ENCODE assay signal across 3 cellular contexts in genomic region chr2:26769501-26769850, GRCh38.
TF ChIP-seq lines count a peak whose summit lies in the region.

No MANE protein-coding gene starts in this region.

TF ChIP-seq in HCT116, 20 proteins besides CTCF, POLR2A, EP300 and RAD21 (continued from another document):
- TF ChIP-seq FOSL1 (IDR thresholded peaks at IDR 0.05; ENCODE audit: low read depth) (no peak), CBX3 (IDR thresholded peaks at IDR 0.05; ENCODE audit: low read depth) (no peak), ELF1 (IDR thresholded peaks at IDR 0.05; ENCODE audit: borderline replicate concordance, low read depth) (no peak), CEBPB (IDR thresholded peaks at IDR 0.05; ENCODE audit: low read depth) (no peak), ZNF274 (IDR thresholded peaks at IDR 0.05; ENCODE audit: low read depth, low read length) (no peak), POLR2AphosphoS5 (IDR thresholded peaks at IDR 0.05; ENCODE audit: low read depth, low read length) (no peak), ZFX (IDR thresholded peaks at IDR 0.05) (no peak), SIN3A (IDR thresholded peaks at IDR 0.05; ENCODE audit: low read depth) (no peak), REST (IDR thresholded peaks at IDR 0.05; ENCODE audit: low read depth) (no peak), YY1 (IDR thresholded peaks at IDR 0.05; ENCODE audit: extremely low read depth, insufficient replicate concordance, low read depth, low read length) (no peak), SP1 (IDR thresholded peaks at IDR 0.05; ENCODE audit: low read depth) (no peak), SRF (IDR thresholded peaks at IDR 0.05; ENCODE audit: low read depth) (no peak), EZH2phosphoT487 (IDR thresholded peaks at IDR 0.05; ENCODE audit: borderline replicate concordance) (no peak), MAX (IDR thresholded peaks at IDR 0.05) (no peak), EZH2 (IDR thresholded peaks at IDR 0.05) (no peak), ATF3 (IDR thresholded peaks at IDR 0.05) (no peak), TCF7L2 (IDR thresholded peaks at IDR 0.05; ENCODE audit: borderline replicate concordance, extremely low read depth, insufficient read depth, insufficient read length) (no peak)
TF ChIP-seq in HCT116: peak in this region for 0.

TF ChIP-seq in liver, 16 proteins besides CTCF, POLR2A, EP300 and RAD21:
- no peak for TF ChIP-seq ZBTB33 (IDR thresholded peaks at IDR 0.05)
- no peak for TF ChIP-seq TAF1 (conservative IDR thresholded peaks at IDR 0.05)
- no peak for TF ChIP-seq GABPA (IDR thresholded peaks at IDR 0.05 in 1 of 2, conservative IDR thresholded peaks at IDR 0.05 in 1 of 2)
- TF ChIP-seq NR2F2 (IDR thresholded peaks at IDR 0.05): no peak
- no peak for TF ChIP-seq EGR1 (IDR thresholded peaks at IDR 0.05; ENCODE audit: low read depth in 2 of 2)
- no peak for TF ChIP-seq FOXA1 (IDR thresholded peaks at IDR 0.05)
- TF ChIP-seq YY1 (IDR thresholded peaks at IDR 0.05): no peak
- TF ChIP-seq HNF4A (conservative IDR thresholded peaks at IDR 0.05): no peak

TF ChIP-seq in SK-N-SH, 30 proteins besides CTCF, POLR2A, EP300 and RAD21 (continued from another document):
- no peak for TF ChIP-seq TEAD4 (IDR thresholded peaks at IDR 0.05; ENCODE audit: borderline replicate concordance, insufficient read depth)
- TF ChIP-seq SMC3 (IDR thresholded peaks at IDR 0.05; ENCODE audit: low read depth, low read length): no peak
- TF ChIP-seq JUND (IDR thresholded peaks at IDR 0.05): no peak
- TF ChIP-seq ZBTB33 (IDR thresholded peaks at IDR 0.05; ENCODE audit: borderline replicate concordance, low read depth): no peak
- TF ChIP-seq TAF1 (IDR thresholded peaks at IDR 0.05; ENCODE audit: borderline replicate concordance, low read depth, low read length): no peak
- TF ChIP-seq FOSL2 (IDR thresholded peaks at IDR 0.05; ENCODE audit: borderline replicate concordance, low read depth): no peak
- no peak for TF ChIP-seq PBX3 (IDR thresholded peaks at IDR 0.05)
- no peak for TF ChIP-seq MAX (IDR thresholded peaks at IDR 0.05; ENCODE audit: low read depth)
- TF ChIP-seq TCF12 (IDR thresholded peaks at IDR 0.05): no peak
- no peak for TF ChIP-seq EZH2phosphoT487 (IDR thresholded peaks at IDR 0.05; ENCODE audit: borderline replicate concordance, low read depth)
- TF ChIP-seq POLR2AphosphoS5 (IDR thresholded peaks at IDR 0.05; ENCODE audit: low read depth, low read length): no peak
- TF ChIP-seq MXI1 (IDR thresholded peaks at IDR 0.05; ENCODE audit: low read depth, low read length): no peak
- TF ChIP-seq FOXJ3 (CRISPR knock-in tag; IDR thresholded peaks at IDR 0.05): no peak
- TF ChIP-seq GATA2 (CRISPR knock-in tag; IDR thresholded peaks at IDR 0.05): no peak
- TF ChIP-seq USF1 (IDR thresholded peaks at IDR 0.05; ENCODE audit: borderline replicate concordance, low read depth): no peak
- no peak for TF ChIP-seq FOXM1 (IDR thresholded peaks at IDR 0.05; ENCODE audit: low read depth)
TF ChIP-seq in SK-N-SH: peak in this region for 0.
